ENCODE assay signal across 9 cellular contexts in genomic region chr11:14454861-14455632, GRCh38. TPM values are rescaled to one million over a fixed set of nuclear protein-coding genes. Genes with fewer than 3 reads are reported as not detected.
DNase-seq lines count a peak whose midpoint lies in the region; FAIRE-seq and TF ChIP-seq lines count a peak whose summit lies in the region.
"Had no signal": no experiment of that assay in that cellular context is flagged by ENCODE, and none has a peak within 500 bp of the region (broad histone marks: within the 10 kb centered on the region; RNA-seq: fewer than 3 reads in every experiment).

No MANE protein-coding gene starts in this region.

- no peaks in the 10 kb centered on the region for H3K79me2 ChIP-seq in neural progenitor cell (ENCODE audit: low read depth)

- H3K9me3 Mint-ChIP-seq in neural progenitor cell: peaks cover 2% of the 10 kb centered on the region
- H3K9me3 Mint-ChIP-seq in activated T-cell treated with anti-CD3 and anti-CD28 coated beads, Interleukin-2, amount 50 U/mL, for 24 hours: no peaks in the 10 kb centered on the region

- H3K9me3 ChIP-seq in neural progenitor cell (ENCODE audit: low read depth): no peaks in the 10 kb centered on the region

- H3F3A ChIP-seq in neural progenitor cell (ENCODE audit: low read depth): peaks cover 21% of the 10 kb centered on the region

- H3K27me3 ChIP-seq in neural progenitor cell: no peaks in the 10 kb centered on the region

- DNase-seq in AG09309 (ENCODE audit: low read depth) (no peak), GM12892 (ENCODE audit: insufficient read length) (no peak), RKO (ENCODE audit: low spot score) (peak; percentile 61), fibroblast of gingiva (ENCODE audit: low read depth) (peak; percentile 32), neural progenitor cell (ENCODE audit: low spot score) (peak; percentile 16), ureter (ENCODE audit: low spot score) (no peak), COLO829 (ENCODE audit: low spot score) (no peak)
- no peak for DNase-seq in activated T-cell treated with anti-CD3 and anti-CD28 coated beads, Interleukin-2, amount 50 U/mL, for 24 hours

- no peaks in the 10 kb centered on the region for H3K4me1 Mint-ChIP-seq in neural progenitor cell
- H3K4me1 Mint-ChIP-seq in activated T-cell treated with anti-CD3 and anti-CD28 coated beads, Interleukin-2, amount 50 U/mL, for 24 hours (ENCODE audit: low read depth): no peaks in the 10 kb centered on the region

- TF ChIP-seq CTCF in AG09309 (IDR thresholded peaks at IDR 0.05; ENCODE audit: control insufficient read depth, insufficient read depth, low read depth, low read length, missing control alignments) (peak; percentile 58), neural progenitor cell (IDR thresholded peaks at IDR 0.05) (peak; percentile 75)

- H3K27me3 Mint-ChIP-seq in neural progenitor cell (ENCODE audit: insufficient read depth, low read depth): peaks cover 2% of the 10 kb centered on the region
- H3K27me3 Mint-ChIP-seq in activated T-cell treated with anti-CD3 and anti-CD28 coated beads, Interleukin-2, amount 50 U/mL, for 24 hours: no peaks in the 10 kb centered on the region

- H3K4me3 ChIP-seq in AG09309 (ENCODE audit: control insufficient read depth, low read depth, low read length) (no peak overlapping the region), neural progenitor cell (no peak overlapping the region)

- no peak overlapping the region for H3K27ac ChIP-seq in neural progenitor cell
- H3K27ac ChIP-seq: HL-60 had no signal

- TF ChIP-seq POLR2A in GM12892 (IDR thresholded peaks at IDR 0.05; ENCODE audit: low read depth, low read length): no peak

- no peak overlapping the region for H2AFZ ChIP-seq in neural progenitor cell (replicated peaks)

- peak; percentile 77 for FAIRE-seq in GM12892 (lab: Jason Lieb, UNC)

- peaks cover 13% of the 10 kb centered on the region for H3K36me3 Mint-ChIP-seq in neural progenitor cell
- H3K36me3 Mint-ChIP-seq in activated T-cell treated with anti-CD3 and anti-CD28 coated beads, Interleukin-2, amount 50 U/mL, for 24 hours (ENCODE audit: low read depth): peaks cover 62% of the 10 kb centered on the region

- H3K27ac Mint-ChIP-seq in neural progenitor cell: no peak overlapping the region
- no peak overlapping the region for H3K27ac Mint-ChIP-seq in activated T-cell treated with anti-CD3 and anti-CD28 coated beads, Interleukin-2, amount 50 U/mL, for 24 hours

- no peaks in the 10 kb centered on the region for H3K4me1 ChIP-seq in neural progenitor cell

- H3K4me3 Mint-ChIP-seq in neural progenitor cell: no peak overlapping the region
- H3K4me3 Mint-ChIP-seq in activated T-cell treated with anti-CD3 and anti-CD28 coated beads, Interleukin-2, amount 50 U/mL, for 24 hours: no peak overlapping the region

- H3K4me2 ChIP-seq in neural progenitor cell: no peak overlapping the region

- H3K36me3 ChIP-seq in neural progenitor cell: peaks cover 12% of the 10 kb centered on the region

- H4K20me1 ChIP-seq in neural progenitor cell (ENCODE audit: low read depth): no peaks in the 10 kb centered on the region

- no peak overlapping the region for H3K9ac ChIP-seq in neural progenitor cell

RNA-seq across cellular contexts. Expression of gene COPB1, which starts 44.6 kb away (rescaled TPM):
- polyA plus RNA-seq in GM12892 (2012; ENCODE audit: missing spikeins): 106 TPM
- total RNA-seq in neural progenitor cell (ENCODE audit: low replicate concordance): 157 and 212 TPM in 2 replicates
- total RNA-seq in ureter: 87.2 TPM

Comparison
In these comparisons a context has a peak if more than half of its experiments do, and no peak if none do; other contexts are left out.
1. DNase-seq: peak in RKO (single experiment), fibroblast of gingiva (single experiment) and neural progenitor cell (single experiment); none in AG09309 (single experiment), GM12892 (single experiment), activated T-cell treated with anti-CD3 and anti-CD28 coated beads, Interleukin-2, amount 50 U/mL, for 24 hours (single experiment), ureter (single experiment) and COLO829 (single experiment).